In genomic region chr6:85642774-85643529, GRCh38 we compare ENCODE assay signal across 1 cellular context.
A peak's percentile ranks its signal among the peaks of the same experiment; 100 is the strongest.
TF ChIP-seq lines count a peak whose summit lies in the region.

Gene SYNCRIP, minus strand, starts transcription at chr6:85642886. Its CDS starts 1,447 bp downstream, at chr6:85641439.

TF ChIP-seq in K562, 482 proteins besides CTCF, POLR2A, EP300 and RAD21 (continued from another document and continues in another):
- TF ChIP-seq TARDBP (IDR thresholded peaks at IDR 0.05) (peak; percentile 54; the same call in 1 of the 2 replicates), NR2C1 (IDR thresholded peaks at IDR 0.05) (no peak), NR2C1 (tag; IDR thresholded peaks at IDR 0.05) (no peak), ZKSCAN3 (CRISPR knock-in tag; IDR thresholded peaks at IDR 0.05) (no peak), SETDB1 (IDR thresholded peaks at IDR 0.05; ENCODE audit: low read length) (no peak), SMARCE1 (IDR thresholded peaks at IDR 0.05) (0 out of 2 replicates have a peak, but pooled peaks have one; percentile 62), FUS (optimal IDR thresholded peaks at IDR 0.05; ENCODE audit: low read depth, low read length) (no peak), ERF (CRISPR knock-in tag; IDR thresholded peaks at IDR 0.05) (no peak), ZNF121 (CRISPR knock-in tag; conservative IDR thresholded peaks at IDR 0.05) (no peak), NFYB (IDR thresholded peaks at IDR 0.05; ENCODE audit: extremely low read depth, insufficient read length) (no peak), RAD51 (IDR thresholded peaks at IDR 0.05; ENCODE audit: borderline replicate concordance, low read depth) (no peak), JUND (IDR thresholded peaks at IDR 0.05; ENCODE audit: borderline replicate concordance, low read depth, low read length) (no peak), JUND (tag; IDR thresholded peaks at IDR 0.05; ENCODE audit: borderline replicate concordance, low read depth, low read length) (no peak; the same call in 2 of the 3 replicates), RBBP5 (IDR thresholded peaks at IDR 0.05; ENCODE audit: borderline replicate concordance, insufficient read depth, low read length, poor library complexity, severe bottlenecking) (peak; percentile 89), ATF2 (CRISPR knock-in tag; IDR thresholded peaks at IDR 0.05) (peak; percentile 33; the same call in 1 of the 2 replicates), MCM2 (IDR thresholded peaks at IDR 0.05; ENCODE audit: low read depth) (no peak), TGIF2 (CRISPR knock-in tag; IDR thresholded peaks at IDR 0.05) (no peak), FOXO4 (CRISPR knock-in tag; IDR thresholded peaks at IDR 0.05) (no peak), ZC3H4 (CRISPR knock-in tag; IDR thresholded peaks at IDR 0.05; ENCODE audit: borderline replicate concordance) (no peak), ZNF512 (tag; IDR thresholded peaks at IDR 0.05) (no peak), SIN3B (IDR thresholded peaks at IDR 0.05; ENCODE audit: low read depth) (no peak), LARP7 (IDR thresholded peaks at IDR 0.05) (peak; percentile 99), ZNF780A (CRISPR knock-in tag; IDR thresholded peaks at IDR 0.05) (no peak), SNRNP70 (optimal IDR thresholded peaks at IDR 0.05; ENCODE audit: low read depth, low read length) (no peak), ZNF395 (CRISPR knock-in tag; IDR thresholded peaks at IDR 0.05) (peak; percentile 52; the same call in 1 of the 2 replicates), CSDE1 (IDR thresholded peaks at IDR 0.05) (peak in 1 of 2 experiments; percentile 67; a peak in 2 of 4 replicates), THAP12 (CRISPR knock-in tag; IDR thresholded peaks at IDR 0.05) (peak; percentile 76), RHOXF2B (CRISPR knock-in tag; conservative IDR thresholded peaks at IDR 0.05) (no peak), ZKSCAN1 (IDR thresholded peaks at IDR 0.05; ENCODE audit: low read depth, low read length) (no peak), ATF1 (CRISPR knock-in tag; IDR thresholded peaks at IDR 0.05) (peak; percentile 63; the same call in 1 of the 2 replicates), ATF1 (tag; IDR thresholded peaks at IDR 0.05) (peak; percentile 93), GATAD2B (IDR thresholded peaks at IDR 0.05; ENCODE audit: borderline replicate concordance) (no peak), DDX20 (tag; IDR thresholded peaks at IDR 0.05; ENCODE audit: low read depth) (no peak), ZNF75A (CRISPR knock-in tag; IDR thresholded peaks at IDR 0.05) (no peak), ZBTB9 (CRISPR knock-in tag; IDR thresholded peaks at IDR 0.05) (no peak), ELF1 (tag; IDR thresholded peaks at IDR 0.05) (no peak), MNT (conservative IDR thresholded peaks at IDR 0.05) (peak; percentile 48 to 72), ZMIZ1 (IDR thresholded peaks at IDR 0.05; ENCODE audit: low read depth in 2 of 2, low read length in 2 of 2) (no peak; a peak in 1 of 4 replicates), JUN (IDR thresholded peaks at IDR 0.05; ENCODE audit: borderline replicate concordance, low read depth, low read length) (no peak), JUN (CRISPR knock-in tag; IDR thresholded peaks at IDR 0.05; ENCODE audit: borderline replicate concordance) (no peak), PYGO2 (tag; IDR thresholded peaks at IDR 0.05) (no peak), MITF (IDR thresholded peaks at IDR 0.05) (no peak), POLR2AphosphoS5 (IDR thresholded peaks at IDR 0.05; ENCODE audit: control insufficient read depth, insufficient read depth, low read depth, low read length) (peak; percentile 71; the same call in 1 of the 2 replicates), PURB (CRISPR knock-in tag; IDR thresholded peaks at IDR 0.05; ENCODE audit: low read depth) (no peak), PRMT5 (CRISPR knock-in tag; IDR thresholded peaks at IDR 0.05) (no peak), ZNF277 (CRISPR knock-in tag; IDR thresholded peaks at IDR 0.05; ENCODE audit: borderline replicate concordance) (no peak), RBM14 (IDR thresholded peaks at IDR 0.05; ENCODE audit: borderline replicate concordance, insufficient read depth, low read depth, low read length) (peak; percentile 36; the same call in 1 of the 2 replicates), HMG20A (CRISPR knock-in tag; conservative IDR thresholded peaks at IDR 0.05) (no peak), RNF2 (IDR thresholded peaks at IDR 0.05) (no peak)
